16 cellular contexts compared by ENCODE assay signal in genomic region chr15:70301396-70301795, GRCh38.
DNase-seq lines count a peak whose midpoint lies in the region; ATAC-seq and TF ChIP-seq lines count a peak whose summit lies in the region.
"Had no signal": no experiment of that assay in that cellular context is flagged by ENCODE, and none has a peak within 500 bp of the region (broad histone marks: within the 10 kb centered on the region; RNA-seq: fewer than 3 reads in every experiment).

No MANE protein-coding gene starts in this region.

- peak overlapping the region; percentile 23 for H2AFZ ChIP-seq in MM.1S (ENCODE audit: low read length)

- H3K27me3 Mint-ChIP-seq in CD8-positive, alpha-beta T cell (ENCODE audit: low read depth) = no peaks in the 10 kb centered on the region
- no peaks in the 10 kb centered on the region for H3K27me3 Mint-ChIP-seq in stimulated activated memory B cell treated with anti-CD40 and anti-IgM and Interleukin-4, amounts not matched to agents 10 μg/mL and 1 μg/mL and 100 μg/mL, for 72 hours
- H3K27me3 Mint-ChIP-seq in endodermal cell (ENCODE audit: insufficient read depth) = peaks cover 8% of the 10 kb centered on the region
- H3K27me3 Mint-ChIP-seq: CD4-positive, alpha-beta memory T cell had no signal

- no peak overlapping the region for H3K4ac ChIP-seq in mesendoderm (ENCODE audit: low read depth, low read length)

- POLR2A ChIA-PET in CD8-positive, alpha-beta T cell (lab: Charles Lee) = interaction anchor here (1.2 kb wide), 1 partner anchor 43 kb away, joined by 4 read pairs; no protein-coding TSS in a partner anchor

- H3K9me3 Mint-ChIP-seq in CD8-positive, alpha-beta T cell = no peaks in the 10 kb centered on the region
- no peaks in the 10 kb centered on the region for H3K9me3 Mint-ChIP-seq in stimulated activated memory B cell treated with anti-CD40 and anti-IgM and Interleukin-4, amounts not matched to agents 10 μg/mL and 1 μg/mL and 100 μg/mL, for 72 hours
- no peaks in the 10 kb centered on the region for H3K9me3 Mint-ChIP-seq in endodermal cell
- H3K9me3 Mint-ChIP-seq: CD4-positive, alpha-beta memory T cell had no signal

- no peaks in the 10 kb centered on the region for H3K79me1 ChIP-seq in mesendoderm (ENCODE audit: low read length)

- H3K18ac ChIP-seq in mesendoderm (ENCODE audit: low read length) = no peak overlapping the region

- no CpG with 5 or more reads among the region's 5 CpGs for WGBS in mesendoderm (ENCODE audit: extremely low coverage, insufficient coverage, low lambda C conversion rate)
- 90 to 93% methylated on average over 3 to 5 of the region's 5 CpGs for WGBS in endodermal cell (ENCODE audit: insufficient coverage in 1 of 2, insufficient read length in 1 of 2), 2 experiments

- H3F3A ChIP-seq in MM.1S (ENCODE audit: insufficient read depth, low read length) = peaks cover 29% of the 10 kb centered on the region

- peak overlapping the region; percentile 86 for H3K27ac Mint-ChIP-seq in CD8-positive, alpha-beta T cell
- peak overlapping the region; percentile 65 for H3K27ac Mint-ChIP-seq in stimulated activated memory B cell treated with anti-CD40 and anti-IgM and Interleukin-4, amounts not matched to agents 10 μg/mL and 1 μg/mL and 100 μg/mL, for 72 hours
- no peak overlapping the region for H3K27ac Mint-ChIP-seq in endodermal cell

- peaks cover 20% of the 10 kb centered on the region for H3K4me1 ChIP-seq in CD8-positive, alpha-beta T cell (ENCODE audit: insufficient read depth, low read length)
- peaks cover 36% of the 10 kb centered on the region for H3K4me1 ChIP-seq in MM.1S (ENCODE audit: low read length)
- no peaks in the 10 kb centered on the region for H3K4me1 ChIP-seq in mesendoderm (ENCODE audit: control insufficient read depth, low read depth, low read length)
- H3K4me1 ChIP-seq in endodermal cell (ENCODE audit: control insufficient read depth, insufficient read depth, low read length) = no peaks in the 10 kb centered on the region
- H3K4me1 ChIP-seq: BLaER1 had no signal

- H3K4me3 ChIP-seq in CD8-positive, alpha-beta T cell (ENCODE audit: low read depth, low read length) = no peak overlapping the region
- no peak overlapping the region for H3K4me3 ChIP-seq in MM.1S (ENCODE audit: low read length)
- no peak overlapping the region for H3K4me3 ChIP-seq in mesendoderm (ENCODE audit: low read length)
- H3K4me3 ChIP-seq in endodermal cell (ENCODE audit: low read length) = no peak overlapping the region
- H3K4me3 ChIP-seq: BLaER1, Peyer's patch had no signal

- ATAC-seq in CD8-positive, alpha-beta T cell = no peak
- no peak for ATAC-seq in stimulated activated memory B cell treated with anti-CD40 and anti-IgM and Interleukin-4, amounts not matched to agents 10 μg/mL and 1 μg/mL and 100 μg/mL, for 72 hours
- ATAC-seq in GM19023 (IDR thresholded peaks at IDR 0.05; ENCODE audit: unreplicated experiment) = no peak
- no peak for ATAC-seq in GM18861 (IDR thresholded peaks at IDR 0.05; ENCODE audit: unreplicated experiment)

- CTCF ChIA-PET in CD8-positive, alpha-beta T cell (lab: Charles Lee) = no interaction called here

- no peak overlapping the region for H4K8ac ChIP-seq in mesendoderm (ENCODE audit: low read depth, low read length)

- intact Hi-C loops in CD8-positive, alpha-beta T cell (cut with DNase I, micrococcal nuclease) = loop anchor here (2.0 to 10.0 kb wide), 3 partner anchors 183 to 543 kb away; no protein-coding TSS in a partner anchor

- H2BK120ac ChIP-seq in mesendoderm (ENCODE audit: low read depth, low read length) = no peak overlapping the region

- no peak overlapping the region for H3K23ac ChIP-seq in mesendoderm (ENCODE audit: low read length)

- H3K4me2 ChIP-seq in MM.1S (ENCODE audit: low read depth, low read length) (peak overlapping the region; percentile 67), mesendoderm (ENCODE audit: low read length) (no peak overlapping the region)
- H3K4me2 ChIP-seq: BLaER1 had no signal

- peaks cover 14% of the 10 kb centered on the region for H3K4me1 Mint-ChIP-seq in CD8-positive, alpha-beta T cell (ENCODE audit: low read depth)
- H3K4me1 Mint-ChIP-seq in stimulated activated memory B cell treated with anti-CD40 and anti-IgM and Interleukin-4, amounts not matched to agents 10 μg/mL and 1 μg/mL and 100 μg/mL, for 72 hours = peaks cover 16% of the 10 kb centered on the region
- H3K4me1 Mint-ChIP-seq in endodermal cell = peaks cover 5% of the 10 kb centered on the region

- H3K9ac ChIP-seq in MM.1S (ENCODE audit: low read length) (peak overlapping the region; percentile 81), mesendoderm (ENCODE audit: low read length) (no peak overlapping the region), endodermal cell (ENCODE audit: extremely low read depth, low read length, poor library complexity, severe bottlenecking) (no peak overlapping the region)
- H3K9ac ChIP-seq: BLaER1 had no signal

- no peak overlapping the region for H3K4me3 Mint-ChIP-seq in CD8-positive, alpha-beta T cell
- H3K4me3 Mint-ChIP-seq in stimulated activated memory B cell treated with anti-CD40 and anti-IgM and Interleukin-4, amounts not matched to agents 10 μg/mL and 1 μg/mL and 100 μg/mL, for 72 hours = no peak overlapping the region
- no peak overlapping the region for H3K4me3 Mint-ChIP-seq in endodermal cell

- no peak overlapping the region for H2BK15ac ChIP-seq in mesendoderm (replicated peaks; ENCODE audit: low read depth)

- no peaks in the 10 kb centered on the region for H3K9me3 ChIP-seq in CD8-positive, alpha-beta T cell (ENCODE audit: low read length)
- H3K9me3 ChIP-seq in MM.1S (replicated peaks; ENCODE audit: insufficient read depth, low read length) (no peaks in the 10 kb centered on the region), endodermal cell (ENCODE audit: control insufficient read depth, low read length) (no peaks in the 10 kb centered on the region)
- H3K9me3 ChIP-seq: Peyer's patch had no signal

- no peaks in the 10 kb centered on the region for H3K27me3 ChIP-seq in CD8-positive, alpha-beta T cell (ENCODE audit: insufficient read depth, low read length)
- no peaks in the 10 kb centered on the region for H3K27me3 ChIP-seq in MM.1S (replicated peaks; ENCODE audit: insufficient read depth, low read length)
- no peaks in the 10 kb centered on the region for H3K27me3 ChIP-seq in mesendoderm (ENCODE audit: insufficient read depth, low read length, poor library complexity)
- peaks cover 8% of the 10 kb centered on the region for H3K27me3 ChIP-seq in endodermal cell (ENCODE audit: control insufficient read depth, insufficient read depth, low read length, poor library complexity, severe bottlenecking)
- H3K27me3 ChIP-seq: BLaER1, Peyer's patch had no signal

- no peak overlapping the region for H4K5ac ChIP-seq in mesendoderm (ENCODE audit: low read length)

- H3K36me3 Mint-ChIP-seq in CD8-positive, alpha-beta T cell = no peaks in the 10 kb centered on the region
- H3K36me3 Mint-ChIP-seq in stimulated activated memory B cell treated with anti-CD40 and anti-IgM and Interleukin-4, amounts not matched to agents 10 μg/mL and 1 μg/mL and 100 μg/mL, for 72 hours = no peaks in the 10 kb centered on the region
- H3K36me3 Mint-ChIP-seq in endodermal cell (ENCODE audit: low read depth) = no peaks in the 10 kb centered on the region
- H3K36me3 Mint-ChIP-seq: CD4-positive, alpha-beta memory T cell had no signal

- no peaks in the 10 kb centered on the region for H3K9me2 ChIP-seq in MM.1S (replicated peaks; ENCODE audit: insufficient read depth, low read length)

- no peak for TF ChIP-seq CTCF in CD8-positive, alpha-beta T cell (IDR thresholded peaks at IDR 0.05)
- TF ChIP-seq CTCF in MM.1S (IDR thresholded peaks at IDR 0.05; ENCODE audit: low read length) (no peak), endodermal cell (conservative IDR thresholded peaks at IDR 0.05) (no peak)

- no peak overlapping the region for H2AK5ac ChIP-seq in mesendoderm (ENCODE audit: low read length)

- no peak overlapping the region for H3K27ac ChIP-seq in CD8-positive, alpha-beta T cell (ENCODE audit: low read depth, low read length)
- H3K27ac ChIP-seq in MM.1S (ENCODE audit: low read length) (peak overlapping the region; percentile 100), mesendoderm (ENCODE audit: low read depth, low read length) (peak overlapping the region; percentile 4), endodermal cell (ENCODE audit: low read depth, low read length) (no peak overlapping the region)
- H3K27ac ChIP-seq: BLaER1 had no signal

- H3K79me2 ChIP-seq in MM.1S (ENCODE audit: low read length) = no peaks in the 10 kb centered on the region
- no peaks in the 10 kb centered on the region for H3K79me2 ChIP-seq in mesendoderm (ENCODE audit: control insufficient read depth, insufficient read depth, low read length)

- peak overlapping the region; percentile 5 for H3K56ac ChIP-seq in mesendoderm (ENCODE audit: low read length)

- H4K20me1 ChIP-seq in MM.1S (ENCODE audit: insufficient read depth, low read length) = no peaks in the 10 kb centered on the region
- H4K20me1 ChIP-seq: BLaER1 had no signal

- no peaks in the 10 kb centered on the region for H3K36me3 ChIP-seq in CD8-positive, alpha-beta T cell (ENCODE audit: insufficient read depth, low read length)
- H3K36me3 ChIP-seq in MM.1S (replicated peaks; ENCODE audit: insufficient read depth, low read length) (no peaks in the 10 kb centered on the region), mesendoderm (ENCODE audit: control insufficient read depth, insufficient read depth, low read length) (no peaks in the 10 kb centered on the region), endodermal cell (ENCODE audit: control insufficient read depth, insufficient read depth, low read length) (no peaks in the 10 kb centered on the region)
- H3K36me3 ChIP-seq: BLaER1, Peyer's patch had no signal

- H2BK5ac ChIP-seq in mesendoderm (ENCODE audit: low read length) = no peak overlapping the region

- DNase-seq in CD8-positive, alpha-beta T cell = no peak
- DNase-seq in MM.1S = no peak
- no peak for DNase-seq in mesendoderm
- no peak for DNase-seq in endodermal cell
- DNase-seq: CD4-positive, alpha-beta memory T cell; KBM-7; NCI-H1048; NCI-H1436; NCI-H1930; NCI-H345; NCI-H69; Peyer's patch had no signal

Comparison
In these comparisons a context has a peak if more than half of its experiments do, and no peak if none do; other contexts are left out.
1. H3K27ac ChIP-seq: peak in MM.1S (single experiment) and mesendoderm (single experiment); none in CD8-positive, alpha-beta T cell (single experiment) and endodermal cell (single experiment).